Comparison of ENCODE assay signal across 9 cellular contexts in the genomic region with DNA sequence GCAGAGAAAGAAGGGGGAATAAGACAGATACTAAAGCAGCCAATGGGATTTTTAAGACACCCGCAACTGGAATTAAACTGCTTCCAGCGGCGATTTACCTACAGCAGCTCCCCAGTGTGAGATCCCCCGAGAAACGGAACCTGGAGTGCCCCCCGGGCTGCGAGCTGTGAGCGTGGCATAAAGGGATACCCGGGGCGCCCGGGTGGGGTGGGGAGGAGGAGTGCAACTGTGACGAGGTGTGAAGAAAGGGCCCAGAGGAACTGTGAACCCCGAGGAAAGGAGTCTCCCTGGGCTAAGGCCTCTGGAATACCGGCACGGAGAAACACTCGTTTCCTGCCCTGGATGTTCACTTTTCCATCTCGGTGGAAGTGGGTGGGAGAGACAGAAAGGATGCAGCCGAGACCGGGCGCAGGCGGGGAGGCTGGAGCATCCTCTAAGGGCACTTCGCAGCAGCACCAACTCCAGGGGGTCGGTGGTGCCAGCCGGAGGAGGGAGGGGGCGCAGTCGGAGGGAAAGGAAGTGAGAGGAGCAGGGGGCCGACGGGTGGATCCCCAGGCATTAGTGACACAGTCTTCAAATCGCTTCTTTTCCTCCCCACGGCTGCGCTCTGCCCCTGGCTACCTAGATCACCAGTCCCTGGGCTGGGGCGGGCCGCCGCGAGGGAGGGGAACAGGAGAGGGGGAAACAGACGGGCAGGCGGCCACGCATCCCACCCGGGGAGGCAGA. TPM values are rescaled to one million over a fixed set of nuclear protein-coding genes. Genes with fewer than 3 reads are reported as not detected.
A peak's percentile ranks its signal among the peaks of the same experiment; 100 is the strongest.
DNase-seq lines count a peak whose midpoint lies in the region; ATAC-seq and TF ChIP-seq lines count a peak whose summit lies in the region.
"Not testable (repeated sequence)": the region's sequence is repeated elsewhere in the genome, so short reads cannot be mapped to it uniquely, and the experiment has no call there.
"Had no signal": no experiment of that assay in that cellular context is flagged by ENCODE, and none has a peak within 500 bp of the region (broad histone marks: within the 10 kb centered on the region; RNA-seq: fewer than 3 reads in every experiment).

No MANE protein-coding gene starts in this region.

- not testable (repeated sequence) for H2BK15ac ChIP-seq in neuronal stem cell (ENCODE audit: low read length)

- not testable (repeated sequence) for H3K36me3 Mint-ChIP-seq in HFFc6 (ENCODE audit: low read depth); T-cell

- POLR2A ChIA-PET in T-cell (lab: Charles Lee): not testable (repeated sequence)

- TF ChIP-seq POLR2A in gastroesophageal sphincter (IDR thresholded peaks at IDR 0.05); right lobe of liver (IDR thresholded peaks at IDR 0.05); stomach (IDR thresholded peaks at IDR 0.05): not testable (repeated sequence)

- not testable (repeated sequence) for H3K14ac ChIP-seq in neuronal stem cell (ENCODE audit: low read length)

- H3K79me1 ChIP-seq in neuronal stem cell (ENCODE audit: low read depth, low read length): not testable (repeated sequence)

- H3K36me3 ChIP-seq in gastroesophageal sphincter; right lobe of liver; neuronal stem cell (replicated peaks in 1 of 2; ENCODE audit: control insufficient read depth in 2 of 2, insufficient read depth in 2 of 2, low read length in 2 of 2); stomach: not testable (repeated sequence)

- not testable (repeated sequence) for H3K9me3 Mint-ChIP-seq in HFFc6, T-cell

- CTCF ChIA-PET in T-cell (lab: Charles Lee): not testable (repeated sequence)

- H3K9me3 ChIP-seq in gastroesophageal sphincter; right lobe of liver; neuronal stem cell (replicated peaks in 1 of 2; ENCODE audit: control insufficient read depth in 2 of 2, insufficient read depth in 1 of 2, low read depth in 1 of 2, low read length in 2 of 2); stomach: not testable (repeated sequence)

- DNase-seq in AG10803 (ENCODE audit: low read depth); HFFc6; T-cell; astrocyte of the spinal cord (ENCODE audit: low read depth, low spot score); neuronal stem cell (ENCODE audit: low spot score); stomach: not testable (repeated sequence)
- peak in 1 of 3 donors; percentile 31 for DNase-seq in right lobe of liver

- H2BK12ac ChIP-seq in neuronal stem cell (ENCODE audit: low read length): not testable (repeated sequence)

- H3K4me1 Mint-ChIP-seq in HFFc6 (ENCODE audit: low read depth): not testable (repeated sequence)
- H3K4me1 Mint-ChIP-seq in T-cell: peaks cover 8 to 14% (median 8%) of the 10 kb centered on the region in 3 donors

- not testable (repeated sequence) for H3K18ac ChIP-seq in neuronal stem cell (ENCODE audit: low read length)

- no CpG with 5 or more reads among the region's 39 CpGs for WGBS in gastroesophageal sphincter (ENCODE audit: low coverage in 1 of 2), 2 donors
- 25% methylated on average over 4 of the region's 39 CpGs for WGBS in right lobe of liver (ENCODE audit: insufficient coverage, low coverage, low lambda C conversion rate, missing lambda C conversion rate)
- no CpG with 5 or more reads among the region's 39 CpGs for WGBS in neuronal stem cell (ENCODE audit: extremely low coverage in 2 of 2, insufficient read length in 2 of 2, insufficient replicate concordance in 1 of 2), 2 donors
- WGBS in stomach, 5 donors: 15 to 57% (median 29%) methylated on average over 11 to 30 of the region's 39 CpGs

- H3K4me1 ChIP-seq in gastroesophageal sphincter (peaks cover 4 to 32% (median 5%) of the 10 kb centered on the region in 3 donors), neuronal stem cell (ENCODE audit: control insufficient read depth in 2 of 2, insufficient read depth in 1 of 2, low read depth in 1 of 2, low read length in 2 of 2) (peaks cover 21 to 31% of the 10 kb centered on the region in 2 donors), stomach (peaks cover 12 to 30% (median 25%) of the 10 kb centered on the region in 4 donors)
- not testable (repeated sequence) for H3K4me1 ChIP-seq in right lobe of liver

- H2BK5ac ChIP-seq in neuronal stem cell (ENCODE audit: low read length): not testable (repeated sequence)

- not testable (repeated sequence) for H3K4ac ChIP-seq in neuronal stem cell (ENCODE audit: low read length)

- peak in 2 of 4 experiments; percentile 6 to 7 for ATAC-seq in T-cell (replicated peaks in 1 of 4)
- ATAC-seq in gastroesophageal sphincter: peak; percentile 22
- peak; percentile 24 to 50 (median 29) for ATAC-seq in right lobe of liver

- not testable (repeated sequence) for H3K23ac ChIP-seq in neuronal stem cell (ENCODE audit: low read depth, low read length, poor library complexity)

- H3K27ac Mint-ChIP-seq in HFFc6, T-cell: not testable (repeated sequence)

- H2AFZ ChIP-seq in neuronal stem cell (ENCODE audit: low read length): peak overlapping the region; percentile 35

- H3K27me3 Mint-ChIP-seq in HFFc6 (ENCODE audit: insufficient read depth): peaks cover 20% of the 10 kb centered on the region
- H3K27me3 Mint-ChIP-seq in T-cell: peaks cover 7 to 17% of the 10 kb centered on the region in 2 donors

- not testable (repeated sequence) for H3K27me3 ChIP-seq in gastroesophageal sphincter; right lobe of liver; neuronal stem cell (ENCODE audit: control insufficient read depth in 3 of 3, insufficient read depth in 3 of 3, low read depth in 1 of 3, low read length in 3 of 3)
- peaks cover 0 to 20% (median 0%) of the 10 kb centered on the region in 3 donors for H3K27me3 ChIP-seq in stomach

- H3K4me3 Mint-ChIP-seq in HFFc6 (peak overlapping the region; percentile 43; the same call in 1 of the 2 replicates), T-cell (peak overlapping the region; percentile 43 to 69 (median 44))

- H3K27ac ChIP-seq in gastroesophageal sphincter (peak overlapping the region; percentile 6 to 89 (median 80)), stomach (peak overlapping the region in 3 of 5 donors; percentile 27 to 76 (median 32))
- H3K27ac ChIP-seq in right lobe of liver; neuronal stem cell (replicated peaks; ENCODE audit: low read length): not testable (repeated sequence)

- not testable (repeated sequence) for TF ChIP-seq EP300 in gastroesophageal sphincter (IDR thresholded peaks at IDR 0.05); stomach (IDR thresholded peaks at IDR 0.05)

- not testable (repeated sequence) for H4K91ac ChIP-seq in neuronal stem cell (ENCODE audit: low read depth, low read length, poor library complexity)

- H2AK5ac ChIP-seq in neuronal stem cell (ENCODE audit: low read depth, low read length): not testable (repeated sequence)

- H3K9ac ChIP-seq in neuronal stem cell (ENCODE audit: low read depth, low read length, poor library complexity): not testable (repeated sequence)

- TF ChIP-seq CTCF in AG10803 (conservative IDR thresholded peaks at IDR 0.05; ENCODE audit: low read length); HFFc6 (IDR thresholded peaks at IDR 0.05); astrocyte of the spinal cord (IDR thresholded peaks at IDR 0.05; ENCODE audit: low read depth, low read length); gastroesophageal sphincter (IDR thresholded peaks at IDR 0.05); right lobe of liver (IDR thresholded peaks at IDR 0.05); stomach (IDR thresholded peaks at IDR 0.05): not testable (repeated sequence)

- not testable (repeated sequence) for H2BK120ac ChIP-seq in neuronal stem cell (ENCODE audit: low read depth, low read length)

- in situ Hi-C loops in astrocyte of the spinal cord (cut with HindIII; ENCODE audit: low sequenced_read_pairs): not testable (repeated sequence)

- intact Hi-C loops in right lobe of liver (cut with DNase I); stomach (cut with DNase I; ENCODE audit: low total_unique reads): not testable (repeated sequence)

- H4K8ac ChIP-seq in neuronal stem cell (ENCODE audit: low read depth, low read length): not testable (repeated sequence)

- H3K4me2 ChIP-seq in neuronal stem cell (ENCODE audit: insufficient read depth, low read length, poor library complexity, severe bottlenecking): peak overlapping the region; percentile 45

- H3K4me3 ChIP-seq in AG10803 (ENCODE audit: low read length) (peak overlapping the region; percentile 47), astrocyte of the spinal cord (ENCODE audit: low read depth, low read length) (peak overlapping the region; percentile 38), gastroesophageal sphincter (peak overlapping the region; percentile 36 to 78), right lobe of liver (peak overlapping the region in 1 of 3 donors; percentile 31), neuronal stem cell (ENCODE audit: low read length in 2 of 2) (peak overlapping the region in 1 of 2 donors; percentile 41), stomach (peak overlapping the region; percentile 41 to 90 (median 46))

RNA-seq across cellular contexts. Expression of gene AFF3, which starts 38.7 kb away (rescaled TPM):
- total RNA-seq in HFFc6 (2021; fragmentation: NEBNext Ultra II Directional; extraction: Animal tissue kit (Norgen Biotek cat#: 25700)): 1 to 10 TPM in 4 of 6 experiments, under 1 TPM in 2; 0.80 to 8.2 (median 6.8) TPM
- total RNA-seq in T-cell (10 to 100 TPM in 4 of 5 donors, 1 to 10 TPM in 1; 9.9 to 23.5 (median 11.5) TPM), gastroesophageal sphincter (10 to 100 TPM; 15.4 to 74.8 (median 37.7) TPM), right lobe of liver (1 to 10 TPM; 1.3 to 7.3 (median 6.4) TPM), stomach (10 to 100 TPM; 14.3 to 78.8 (median 29.7) TPM)
- 4.0 TPM for polyA plus RNA-seq in neuronal stem cell (2013, experiment 1 of 2)
- 3.9 TPM for polyA plus RNA-seq in neuronal stem cell (2013, experiment 2 of 2)
- 1 to 10 TPM; 1.4 to 2.1 (median 1.5) TPM for polyA plus RNA-seq in stomach
- total RNA-seq: Calu3 had no signal
